9 cellular contexts compared by ENCODE assay signal in genomic region chr10:11144626-11145497, GRCh38.
A peak's percentile ranks its signal among the peaks of the same experiment; 100 is the strongest.
DNase-seq lines count a peak whose midpoint lies in the region; ATAC-seq, FAIRE-seq and TF ChIP-seq lines count a peak whose summit lies in the region.
"Had no signal": no experiment of that assay in that cellular context is flagged by ENCODE, and none has a peak within 500 bp of the region (broad histone marks: within the 10 kb centered on the region; RNA-seq: fewer than 3 reads in every experiment).

No MANE protein-coding gene starts in this region.

- TF ChIP-seq CTCF in Loucy (conservative IDR thresholded peaks at IDR 0.05; ENCODE audit: low read length) (no peak), pancreas (IDR thresholded peaks at IDR 0.05) (no peak)

- 74 to 81% methylated on average over 11 of the region's 11 CpGs for WGBS in pancreas, 2 donors

- H3K79me2 ChIP-seq in Loucy (ENCODE audit: insufficient read depth, low read length) = peaks cover 38% of the 10 kb centered on the region

- no peaks in the 10 kb centered on the region for H3K9me2 ChIP-seq in Loucy (replicated peaks; ENCODE audit: low read depth, low read length)

- peak overlapping the region; percentile 72 for H3K4me2 ChIP-seq in Loucy (ENCODE audit: low read depth, low read length, poor library complexity, severe bottlenecking)

- no peak overlapping the region for H3K27ac ChIP-seq in pancreas

- ATAC-seq in GM18858 (IDR thresholded peaks at IDR 0.05; ENCODE audit: unreplicated experiment) (peak; percentile 15), left colon (peak; percentile 37), pancreas (no peak)

- H3K27me3 ChIP-seq in HAP-1 (ENCODE audit: low read depth) (no peaks in the 10 kb centered on the region), Loucy (ENCODE audit: insufficient read depth, low read length, poor library complexity, severe bottlenecking) (no peaks in the 10 kb centered on the region), pancreas (no peaks in the 10 kb centered on the region)

- H3K9ac ChIP-seq in Loucy (ENCODE audit: low read depth, low read length, poor library complexity, severe bottlenecking) = peak overlapping the region; percentile 80

- peak; percentile 67 to 98 for DNase-seq in HAP-1 (ENCODE audit: low spot score in 2 of 2)
- DNase-seq in left colon = no peak
- DNase-seq in kidney glomerular epithelial cell (lab: John Stamatoyannopoulos, UW) = no peak
- DNase-seq in NCI-H2107 (lab: John Stamatoyannopoulos, UW) = no peak
- no peak for DNase-seq in pancreas
- DNase-seq in COLO668 (lab: John Stamatoyannopoulos, UW; ENCODE audit: unreplicated experiment) = no peak
- DNase-seq: HFFc6 had no signal

- FAIRE-seq in pancreas (lab: Jason Lieb, UNC) = no peak

- H4K20me1 ChIP-seq in Loucy (ENCODE audit: insufficient read depth, low read length, poor library complexity, severe bottlenecking) = no peaks in the 10 kb centered on the region

- no peaks in the 10 kb centered on the region for H3K36me3 ChIP-seq in HAP-1 (replicated peaks)
- H3K36me3 ChIP-seq in Loucy (ENCODE audit: insufficient read depth, low read length) = no peaks in the 10 kb centered on the region
- H3K36me3 ChIP-seq in pancreas = no peaks in the 10 kb centered on the region

- intact Hi-C loops in left colon (cut with DNase I, micrococcal nuclease) = no loop called here
- intact Hi-C loops in pancreas (cut with DNase I) = no loop called here

- no peaks in the 10 kb centered on the region for H3K9me3 ChIP-seq in HAP-1
- H3K9me3 ChIP-seq in Loucy (ENCODE audit: insufficient read depth, low read depth, low read length) = no peaks in the 10 kb centered on the region
- no peaks in the 10 kb centered on the region for H3K9me3 ChIP-seq in pancreas

- peaks cover 35% of the 10 kb centered on the region for H3K4me1 ChIP-seq in HAP-1
- peaks cover 98% of the 10 kb centered on the region for H3K4me1 ChIP-seq in Loucy (ENCODE audit: insufficient read depth, low read length, poor library complexity, severe bottlenecking)
- H3K4me1 ChIP-seq in pancreas = peaks cover 0 to 4% (median 0%) of the 10 kb centered on the region in 3 donors

- H3K4me3 ChIP-seq in HAP-1 = no peak overlapping the region; the same call in 1 of the 2 replicates
- peak overlapping the region; percentile 61 for H3K4me3 ChIP-seq in Loucy (ENCODE audit: low read length, poor library complexity, severe bottlenecking)
- H3K4me3 ChIP-seq in pancreas = no peak overlapping the region

- peaks cover 31% of the 10 kb centered on the region for H3F3A ChIP-seq in Loucy (ENCODE audit: low read depth)

- peak overlapping the region; percentile 51 for H2AFZ ChIP-seq in Loucy (ENCODE audit: low read length)

- in situ Hi-C loops in HAP-1 (cut with MboI; ENCODE audit: low sequenced_read_pairs) = no loop called here

Comparison
In these comparisons a context has a peak if more than half of its experiments do, and no peak if none do; other contexts are left out.
1. ATAC-seq: peak in GM18858 (single experiment) and left colon (single experiment); none in pancreas (0 of 4).
2. DNase-seq: peak in HAP-1 (2 of 2); none in left colon (0 of 2), kidney glomerular epithelial cell (single experiment), NCI-H2107 (single experiment), pancreas (0 of 6) and COLO668 (single experiment).